Comparison of ENCODE assay signal across 16 cellular contexts in the genomic region with DNA sequence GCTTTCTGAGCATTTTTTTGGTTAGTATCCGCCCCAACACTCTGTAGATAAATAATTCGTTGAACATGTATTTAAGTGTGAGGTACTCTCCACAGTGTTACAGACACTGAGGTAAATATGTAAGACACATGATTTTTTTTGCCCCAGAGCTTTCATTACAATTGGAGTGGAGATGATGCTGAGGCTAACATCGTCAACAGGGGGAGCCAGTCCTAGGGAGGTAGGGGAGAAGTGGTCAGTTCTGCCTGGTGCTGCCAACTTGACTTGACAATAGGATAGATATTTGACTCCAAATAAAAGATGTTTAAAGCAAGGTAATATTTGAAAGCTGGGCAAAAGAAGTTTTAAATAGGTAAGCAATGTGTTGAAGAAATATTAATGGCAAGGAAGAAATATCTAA.
DNase-seq lines count a peak whose midpoint lies in the region; ATAC-seq and TF ChIP-seq lines count a peak whose summit lies in the region.
"Had no signal": no experiment of that assay in that cellular context is flagged by ENCODE, and none has a peak within 500 bp of the region (broad histone marks: within the 10 kb centered on the region; RNA-seq: fewer than 3 reads in every experiment).

No MANE protein-coding gene starts in this region.

- H3K9me2 ChIP-seq in OCI-LY7 (ENCODE audit: insufficient read depth, low read length): no peaks in the 10 kb centered on the region

- no peaks in the 10 kb centered on the region for H3K27me3 Mint-ChIP-seq in glutamatergic neuron (ENCODE audit: unreplicated experiment)

- H3K27ac ChIP-seq in OCI-LY7 (ENCODE audit: low read depth, low read length, poor library complexity, severe bottlenecking): no peak overlapping the region
- H3K27ac ChIP-seq: BLaER1 treated with 17β-estradiol and CSF1 and Interleukin-3, amounts not matched to agents 10 nM and 100 nM; cardiac muscle cell; epithelial cell of prostate had no signal

- no peak overlapping the region for H2AFZ ChIP-seq in OCI-LY7 (ENCODE audit: low read length)

- H3K36me3 ChIP-seq in OCI-LY7 (ENCODE audit: insufficient read depth, low read length): no peaks in the 10 kb centered on the region
- H3K36me3 ChIP-seq: BLaER1 treated with 17β-estradiol and CSF1 and Interleukin-3, amounts not matched to agents 10 nM and 100 nM; cardiac muscle cell had no signal

- no peak overlapping the region for H3K27ac Mint-ChIP-seq in glutamatergic neuron (ENCODE audit: unreplicated experiment)
- H3K27ac Mint-ChIP-seq: activated naive CD4-positive, alpha-beta T cell treated with anti-CD3 and anti-CD28 coated beads, Interleukin-2, amount 50 U/mL, for 24 hours; T-helper 1 cell treated with Interleukin-12 subunit alpha and Interleukin-12 subunit beta and Interleukin-4 antibody, amounts not matched to agents 30 μg/mL and 1 μg/mL, for 36 hours had no signal

- H4K20me1 ChIP-seq in OCI-LY7 (ENCODE audit: insufficient read depth, low read length): no peaks in the 10 kb centered on the region
- H4K20me1 ChIP-seq: BLaER1 treated with 17β-estradiol and CSF1 and Interleukin-3, amounts not matched to agents 10 nM and 100 nM had no signal

- H3K9me3 ChIP-seq in OCI-LY7 (ENCODE audit: low read length): no peaks in the 10 kb centered on the region
- H3K9me3 ChIP-seq: BLaER1 treated with 17β-estradiol and CSF1 and Interleukin-3, amounts not matched to agents 10 nM and 100 nM had no signal

- H3K79me2 ChIP-seq in OCI-LY7 (ENCODE audit: insufficient read depth, low read depth, low read length): no peaks in the 10 kb centered on the region

- H3K4me2 ChIP-seq in OCI-LY7 (ENCODE audit: low read length): no peak overlapping the region
- H3K4me2 ChIP-seq: BLaER1 treated with 17β-estradiol and CSF1 and Interleukin-3, amounts not matched to agents 10 nM and 100 nM had no signal

- ATAC-seq in GM18868 (IDR thresholded peaks at IDR 0.05; ENCODE audit: unreplicated experiment) (peak; percentile 52), GM21737 (IDR thresholded peaks at IDR 0.05; ENCODE audit: unreplicated experiment) (no peak)
- ATAC-seq: stimulated activated naive CD8-positive, alpha-beta T cell treated with anti-CD3 and anti-CD28 coated beads, Interleukin-15, Interleukin-2, amounts not matched to agents 100 U/mL and 50 U/mL, for 24 hours had no signal

- no peak overlapping the region for H3K4me3 Mint-ChIP-seq in glutamatergic neuron (ENCODE audit: unreplicated experiment)
- H3K4me3 Mint-ChIP-seq: activated naive CD4-positive, alpha-beta T cell treated with anti-CD3 and anti-CD28 coated beads, Interleukin-2, amount 50 U/mL, for 24 hours; T-helper 1 cell treated with Interleukin-12 subunit alpha and Interleukin-12 subunit beta and Interleukin-4 antibody, amounts not matched to agents 30 μg/mL and 1 μg/mL, for 36 hours had no signal

- BruUV-seq in OCI-LY7 (replicated peaks; lab: Mats Ljungman, UMichigan): no TSS peak

- no peak overlapping the region for H3K4me3 ChIP-seq in OCI-LY7 (ENCODE audit: low read depth, low read length, poor library complexity, severe bottlenecking)
- H3K4me3 ChIP-seq: BLaER1 treated with 17β-estradiol and CSF1 and Interleukin-3, amounts not matched to agents 10 nM and 100 nM; cardiac muscle cell had no signal

- no peaks in the 10 kb centered on the region for H3K36me3 Mint-ChIP-seq in glutamatergic neuron (ENCODE audit: unreplicated experiment)
- H3K36me3 Mint-ChIP-seq: activated naive CD4-positive, alpha-beta T cell treated with anti-CD3 and anti-CD28 coated beads, Interleukin-2, amount 50 U/mL, for 24 hours had no signal

- H3K9me3 Mint-ChIP-seq in glutamatergic neuron (ENCODE audit: unreplicated experiment): no peaks in the 10 kb centered on the region
- H3K9me3 Mint-ChIP-seq: activated naive CD4-positive, alpha-beta T cell treated with anti-CD3 and anti-CD28 coated beads, Interleukin-2, amount 50 U/mL, for 24 hours; T-helper 1 cell treated with Interleukin-12 subunit alpha and Interleukin-12 subunit beta and Interleukin-4 antibody, amounts not matched to agents 30 μg/mL and 1 μg/mL, for 36 hours had no signal

- POLR2A ChIA-PET in OCI-LY7 (lab: Charles Lee): no interaction called here

- peak; percentile 2 to 14 for DNase-seq in AML-193 (lab: John Stamatoyannopoulos, UW)
- DNase-seq in OCI-LY7 (ENCODE audit: low spot score): peak; percentile 1
- DNase-seq in glutamatergic neuron: peak; percentile 29
- DNase-seq in C1 segment of cervical spinal cord (lab: John Stamatoyannopoulos, UW): no peak
- no peak for DNase-seq in hepatic stellate cell (ENCODE audit: low spot score)
- DNase-seq in NCI-H1436 (lab: John Stamatoyannopoulos, UW): no peak
- DNase-seq: NCI-H526 treated with DMSO at 0.1 percent for 48 hours; stimulated activated CD4-positive, alpha-beta T cell treated with anti-CD3 and anti-CD28 coated beads, Interleukin-4, amount 100 ng/mL, for 24 hours; stimulated activated naive CD8-positive, alpha-beta T cell treated with anti-CD3 and anti-CD28 coated beads, Interleukin-15, Interleukin-2, amounts not matched to agents 100 U/mL and 50 U/mL, for 24 hours had no signal

- H3K4me1 ChIP-seq in OCI-LY7 (ENCODE audit: insufficient read depth, low read length, poor library complexity, severe bottlenecking): no peaks in the 10 kb centered on the region

- CTCF ChIA-PET in OCI-LY7 (lab: Charles Lee; ENCODE audit: unreplicated experiment): no interaction called here

- intact Hi-C loops in OCI-LY7 (cut with micrococcal nuclease; ENCODE audit: unreplicated experiment): no loop called here

- TF ChIP-seq CTCF in OCI-LY7 (conservative IDR thresholded peaks at IDR 0.05; ENCODE audit: low read length) (peak; percentile 59), glutamatergic neuron (IDR thresholded peaks at IDR 0.05; ENCODE audit: partially characterized antibody, unreplicated experiment) (peak; percentile 33)

- no peaks in the 10 kb centered on the region for H3K4me1 Mint-ChIP-seq in glutamatergic neuron (ENCODE audit: low read depth, unreplicated experiment)
- H3K4me1 Mint-ChIP-seq: activated naive CD4-positive, alpha-beta T cell treated with anti-CD3 and anti-CD28 coated beads, Interleukin-2, amount 50 U/mL, for 24 hours had no signal

Comparison
In these comparisons a context has a peak if more than half of its experiments do, and no peak if none do; other contexts are left out.
1. DNase-seq: peak in AML-193 (2 of 2), OCI-LY7 (single experiment) and glutamatergic neuron (single experiment); none in C1 segment of cervical spinal cord (0 of 14), hepatic stellate cell (single experiment) and NCI-H1436 (single experiment).